1 cellular context compared by ENCODE assay signal in the genomic region with DNA sequence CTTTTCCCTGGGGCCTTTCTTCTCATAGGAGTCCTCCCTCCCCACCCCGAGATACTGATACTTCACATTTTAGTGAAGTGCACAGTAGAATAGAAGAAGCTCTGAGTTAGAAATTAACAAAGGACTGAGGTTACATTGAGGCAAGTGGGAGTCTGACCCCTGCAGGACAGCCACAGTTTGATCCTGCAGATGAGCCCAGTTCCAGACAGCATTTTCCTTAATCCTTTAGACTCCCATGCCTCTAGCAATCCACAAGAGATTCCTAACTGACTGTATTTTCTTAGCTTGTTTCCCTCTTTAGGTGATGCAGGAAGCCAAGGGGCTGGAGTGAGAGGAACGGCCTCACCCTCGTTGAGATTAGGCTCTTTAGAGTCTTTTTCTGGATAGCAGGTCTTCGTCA.
TF ChIP-seq lines count a peak whose summit lies in the region.

No MANE protein-coding gene starts in this region.

TF ChIP-seq in WTC11, 78 proteins besides CTCF, POLR2A, EP300 and RAD21 (continued from another document):
- TF ChIP-seq, protein P1, sequence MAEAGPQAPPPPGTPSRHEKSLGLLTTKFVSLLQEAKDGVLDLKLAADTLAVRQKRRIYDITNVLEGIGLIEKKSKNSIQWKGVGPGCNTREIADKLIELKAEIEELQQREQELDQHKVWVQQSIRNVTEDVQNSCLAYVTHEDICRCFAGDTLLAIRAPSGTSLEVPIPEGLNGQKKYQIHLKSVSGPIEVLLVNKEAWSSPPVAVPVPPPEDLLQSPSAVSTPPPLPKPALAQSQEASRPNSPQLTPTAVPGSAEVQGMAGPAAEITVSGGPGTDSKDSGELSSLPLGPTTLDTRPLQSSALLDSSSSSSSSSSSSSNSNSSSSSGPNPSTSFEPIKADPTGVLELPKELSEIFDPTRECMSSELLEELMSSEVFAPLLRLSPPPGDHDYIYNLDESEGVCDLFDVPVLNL (CRISPR knock-in tag; IDR thresholded peaks at IDR 0.05; ENCODE audit: borderline replicate concordance, low read depth), result no peak
- no peak for TF ChIP-seq KAT7 (CRISPR knock-in tag; IDR thresholded peaks at IDR 0.05; ENCODE audit: borderline replicate concordance)
- TF ChIP-seq, protein P2, sequence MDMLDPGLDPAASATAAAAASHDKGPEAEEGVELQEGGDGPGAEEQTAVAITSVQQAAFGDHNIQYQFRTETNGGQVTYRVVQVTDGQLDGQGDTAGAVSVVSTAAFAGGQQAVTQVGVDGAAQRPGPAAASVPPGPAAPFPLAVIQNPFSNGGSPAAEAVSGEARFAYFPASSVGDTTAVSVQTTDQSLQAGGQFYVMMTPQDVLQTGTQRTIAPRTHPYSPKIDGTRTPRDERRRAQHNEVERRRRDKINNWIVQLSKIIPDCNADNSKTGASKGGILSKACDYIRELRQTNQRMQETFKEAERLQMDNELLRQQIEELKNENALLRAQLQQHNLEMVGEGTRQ (CRISPR knock-in tag; IDR thresholded peaks at IDR 0.05), result no peak
- no peak for TF ChIP-seq ATF1 (CRISPR knock-in tag; IDR thresholded peaks at IDR 0.05)
- no peak for TF ChIP-seq TP53 (CRISPR knock-in tag; IDR thresholded peaks at IDR 0.05)
- TF ChIP-seq, protein P3, sequence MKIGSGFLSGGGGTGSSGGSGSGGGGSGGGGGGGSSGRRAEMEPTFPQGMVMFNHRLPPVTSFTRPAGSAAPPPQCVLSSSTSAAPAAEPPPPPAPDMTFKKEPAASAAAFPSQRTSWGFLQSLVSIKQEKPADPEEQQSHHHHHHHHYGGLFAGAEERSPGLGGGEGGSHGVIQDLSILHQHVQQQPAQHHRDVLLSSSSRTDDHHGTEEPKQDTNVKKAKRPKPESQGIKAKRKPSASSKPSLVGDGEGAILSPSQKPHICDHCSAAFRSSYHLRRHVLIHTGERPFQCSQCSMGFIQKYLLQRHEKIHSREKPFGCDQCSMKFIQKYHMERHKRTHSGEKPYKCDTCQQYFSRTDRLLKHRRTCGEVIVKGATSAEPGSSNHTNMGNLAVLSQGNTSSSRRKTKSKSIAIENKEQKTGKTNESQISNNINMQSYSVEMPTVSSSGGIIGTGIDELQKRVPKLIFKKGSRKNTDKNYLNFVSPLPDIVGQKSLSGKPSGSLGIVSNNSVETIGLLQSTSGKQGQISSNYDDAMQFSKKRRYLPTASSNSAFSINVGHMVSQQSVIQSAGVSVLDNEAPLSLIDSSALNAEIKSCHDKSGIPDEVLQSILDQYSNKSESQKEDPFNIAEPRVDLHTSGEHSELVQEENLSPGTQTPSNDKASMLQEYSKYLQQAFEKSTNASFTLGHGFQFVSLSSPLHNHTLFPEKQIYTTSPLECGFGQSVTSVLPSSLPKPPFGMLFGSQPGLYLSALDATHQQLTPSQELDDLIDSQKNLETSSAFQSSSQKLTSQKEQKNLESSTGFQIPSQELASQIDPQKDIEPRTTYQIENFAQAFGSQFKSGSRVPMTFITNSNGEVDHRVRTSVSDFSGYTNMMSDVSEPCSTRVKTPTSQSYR (CRISPR knock-in tag; IDR thresholded peaks at IDR 0.05), result no peak
